ENCODE assay signal across 2 cellular contexts in genomic region chr16:33062763-33063162, GRCh38.
DNase-seq lines count a peak whose midpoint lies in the region; ATAC-seq, FAIRE-seq and TF ChIP-seq lines count a peak whose summit lies in the region.
"Not testable (repeated sequence)": the region's sequence is repeated elsewhere in the genome, so short reads cannot be mapped to it uniquely, and the experiment has no call there.

No MANE protein-coding gene starts in this region.

- not testable (repeated sequence) for H3K27me3 ChIP-seq in HepG2 (ENCODE audit: control insufficient read depth in 1 of 2, insufficient read depth in 2 of 2, low read length in 2 of 2)

- TF ChIP-seq POLR2A in H54 (IDR thresholded peaks at IDR 0.05; ENCODE audit: low read depth, low read length); HepG2 (IDR thresholded peaks at IDR 0.05; ENCODE audit: insufficient read depth in 1 of 2, low read depth in 2 of 2, low read length in 2 of 2): not testable (repeated sequence)

- not testable (repeated sequence) for H3K79me2 ChIP-seq in HepG2 (ENCODE audit: insufficient read depth, low read length)

- BruUV-seq in HepG2 (replicated peaks; lab: Mats Ljungman, UMichigan): not testable (repeated sequence)

- not testable (repeated sequence) for H3K27ac ChIP-seq in HepG2 (ENCODE audit: extremely low read length, insufficient read depth, low read length)

- not testable (repeated sequence) for TF ChIP-seq EP300 in HepG2 (IDR thresholded peaks at IDR 0.05; ENCODE audit: low read depth in 2 of 2, low read length in 2 of 2); HepG2 (CRISPR knock-in tag; IDR thresholded peaks at IDR 0.05; ENCODE audit: borderline replicate concordance)

- not testable (repeated sequence) for H3K4me1 ChIP-seq in HepG2 (ENCODE audit: insufficient read depth, low read length)

- H2AFZ ChIP-seq in HepG2 (ENCODE audit: low read length): not testable (repeated sequence)

- POLR2A ChIA-PET in HepG2 (lab: Yijun Ruan, JAX): not testable (repeated sequence)

- not testable (repeated sequence) for TF ChIP-seq RAD21 in HepG2 (CRISPR knock-in tag; IDR thresholded peaks at IDR 0.05)

- H4K20me1 ChIP-seq in HepG2 (ENCODE audit: insufficient read depth, low read length): not testable (repeated sequence)

- not testable (repeated sequence) for H3K4me3 ChIP-seq in HepG2 (replicated peaks in 1 of 3; ENCODE audit: insufficient read depth in 1 of 3, low read depth in 2 of 3, low read length in 3 of 3)

- in situ Hi-C loops in HepG2 (cut with HindIII; ENCODE audit: extremely low pct_ligation_motif_present, low pct_unique_long_range_greater_than_20kb): not testable (repeated sequence)

- WGBS in HepG2 (ENCODE audit: low lambda C conversion rate): 23% methylated on average over 3 of the region's 3 CpGs

- H3K9me3 ChIP-seq in HepG2 (ENCODE audit: low read length): not testable (repeated sequence)

- H3K4me2 ChIP-seq in HepG2 (ENCODE audit: low read depth, low read length): not testable (repeated sequence)

- H3K36me3 ChIP-seq in HepG2 (replicated peaks in 1 of 2; ENCODE audit: control insufficient read depth in 1 of 2, insufficient read depth in 2 of 2, low read length in 2 of 2): not testable (repeated sequence)

- CTCF ChIA-PET in HepG2 (lab: Yijun Ruan, JAX; ENCODE audit: low intra/inter-chr PET ratio, low total read pairs): not testable (repeated sequence)

- H3K9ac ChIP-seq in HepG2 (ENCODE audit: insufficient read depth, low read depth, low read length): not testable (repeated sequence)

- DNase-seq in H54 (ENCODE audit: insufficient read length, low spot score); HepG2 (ENCODE audit: low spot score): not testable (repeated sequence)

- TF ChIP-seq CTCF in HepG2 (CRISPR knock-in tag; IDR thresholded peaks at IDR 0.05): not testable (repeated sequence)

- ATAC-seq in HepG2: not testable (repeated sequence)

- intact Hi-C loops in HepG2 (cut with micrococcal nuclease; ENCODE audit: unreplicated experiment): not testable (repeated sequence)

- peak; percentile 48 for FAIRE-seq in H54 (lab: Jason Lieb, UNC)
- FAIRE-seq in HepG2 (lab: Jason Lieb, UNC): not testable (repeated sequence)

TF ChIP-seq in HepG2, 621 proteins besides CTCF, POLR2A, EP300 and RAD21:
- TF ChIP-seq ATF7 (IDR thresholded peaks at IDR 0.05): peak; percentile 55; the same call in 1 of the 2 replicates
- not testable (repeated sequence) for TF ChIP-seq ATF7 (CRISPR knock-in tag; IDR thresholded peaks at IDR 0.05)
TF ChIP-seq in HepG2: peak in this region for 1; not testable (repeated sequence) for 620.
